ENCODE assay signal across 19 cellular contexts in the genomic region with DNA sequence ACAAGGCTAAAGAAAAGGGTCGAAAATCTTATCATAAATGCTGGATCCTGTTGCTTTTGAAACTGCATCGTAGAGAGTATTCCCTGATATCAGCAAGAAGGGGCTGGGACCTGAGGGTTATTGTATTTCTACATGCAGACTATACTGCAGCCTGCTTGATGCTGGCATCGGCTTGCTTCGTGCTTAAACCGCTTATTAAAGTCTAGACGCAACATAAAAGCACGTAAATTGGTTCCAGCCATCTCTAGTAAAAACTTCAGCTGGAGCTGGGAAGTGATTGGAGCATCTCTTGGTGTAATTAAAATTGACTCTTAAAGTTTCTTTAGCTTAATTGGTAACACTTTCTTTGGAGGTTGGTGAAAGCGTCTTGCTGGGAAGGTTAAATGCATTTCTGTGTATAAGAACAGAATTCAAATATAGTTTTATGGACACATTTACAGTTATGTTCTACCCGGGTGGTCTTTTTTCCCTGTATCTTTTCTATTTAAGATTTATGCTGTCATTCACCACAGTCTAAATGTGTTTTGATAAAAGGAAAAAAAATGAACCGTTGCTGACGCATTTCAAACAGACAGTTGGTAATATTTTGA.
"Had no signal": no experiment of that assay in that cellular context is flagged by ENCODE, and none has a peak within 500 bp of the region (broad histone marks: within the 10 kb centered on the region; RNA-seq: fewer than 3 reads in every experiment).

No MANE protein-coding gene starts in this region.

- H3K27me3 ChIP-seq: foreskin keratinocyte, neutrophil, right atrium auricular region, sigmoid colon, suprapubic skin, tibial artery, upper lobe of left lung, uterus had no signal

- H3K4me3 ChIP-seq: mucosa of descending colon, right atrium auricular region, sigmoid colon, skin epidermis, suprapubic skin, tibial artery, upper lobe of left lung, uterus had no signal

- H3K4me1 Mint-ChIP-seq: naive thymus-derived CD8-positive, alpha-beta T cell had no signal

- H3K4me3 Mint-ChIP-seq: naive thymus-derived CD8-positive, alpha-beta T cell had no signal

- H3K36me3 Mint-ChIP-seq: naive thymus-derived CD8-positive, alpha-beta T cell had no signal

- ATAC-seq: esophagus mucosa; foreskin keratinocyte; left colon; left ventricle myocardium superior; mucosa of descending colon; naive thymus-derived CD8-positive, alpha-beta T cell had no signal

- H3K36me3 ChIP-seq: neutrophil, right atrium auricular region, sigmoid colon, suprapubic skin, tibial artery, upper lobe of left lung, uterus had no signal

- H3K4me1 ChIP-seq: foreskin keratinocyte, right atrium auricular region, sigmoid colon, suprapubic skin, tibial artery, upper lobe of left lung, uterus had no signal

- DNase-seq: effector memory CD4-positive, alpha-beta T cell; foreskin keratinocyte; left colon; left ventricle myocardium superior; mammary epithelial cell; mucosa of descending colon; naive thymus-derived CD8-positive, alpha-beta T cell; posterior cingulate gyrus; sigmoid colon; stimulated activated CD4-positive, alpha-beta T cell treated with anti-CD3 and anti-CD28 coated beads, Interleukin-12 subunit alpha, Interleukin-12 subunit beta, amount 100 ng/mL, for 4 hours; stimulated activated naive CD4-positive, alpha-beta T cell treated with Interleukin-2 at 50 U/mL for 16 hours; tibial artery; upper lobe of left lung; uterus had no signal

- H3K27ac ChIP-seq: foreskin keratinocyte, neutrophil, right atrium auricular region, sigmoid colon, skin epidermis, suprapubic skin, tibial artery, upper lobe of left lung, uterus had no signal

- H3K27ac Mint-ChIP-seq: naive thymus-derived CD8-positive, alpha-beta T cell had no signal
